In genomic region chr3:100603449-100603848, GRCh38 we compare ENCODE assay signal across 9 cellular contexts. TPM values are rescaled to one million over a fixed set of nuclear protein-coding genes. Genes with fewer than 3 reads are reported as not detected.
A peak's percentile ranks its signal among the peaks of the same experiment; 100 is the strongest.
DNase-seq lines count a peak whose midpoint lies in the region; ATAC-seq and TF ChIP-seq lines count a peak whose summit lies in the region.
"Had no signal": no experiment of that assay in that cellular context is flagged by ENCODE, and none has a peak within 500 bp of the region (broad histone marks: within the 10 kb centered on the region; RNA-seq: fewer than 3 reads in every experiment).

No MANE protein-coding gene starts in this region.

- TF ChIP-seq CTCF in CD4-positive, alpha-beta T cell (IDR thresholded peaks at IDR 0.05) = no peak
- TF ChIP-seq CTCF in psoas muscle (IDR thresholded peaks at IDR 0.05) = peak; percentile 9

- intact Hi-C loops in CD4-positive, alpha-beta T cell (cut with DNase I, micrococcal nuclease) = no loop called here
- intact Hi-C loops in psoas muscle (cut with DNase I) = loop anchor here in 1 of 2 donors (5.0 kb wide), 1 partner anchor 194 kb away; no protein-coding TSS in a partner anchor

- no peak overlapping the region for H3K27ac ChIP-seq in CD4-positive, alpha-beta T cell (ENCODE audit: low read depth, low read length)
- no peak overlapping the region for H3K27ac ChIP-seq in psoas muscle

- POLR2A ChIA-PET in CD4-positive, alpha-beta T cell (lab: Charles Lee) = interaction anchor here (1.4 kb wide), 1 partner anchor 106 kb away, joined by 7 read pairs; the partner anchor contains the start of gene TFG

- H3K9me3 ChIP-seq in CD4-positive, alpha-beta T cell (ENCODE audit: control insufficient read depth, low read length) = no peaks in the 10 kb centered on the region
- no peaks in the 10 kb centered on the region for H3K9me3 ChIP-seq in psoas muscle

- H3K27ac Mint-ChIP-seq in CD4-positive, alpha-beta T cell = no peak overlapping the region

- no peaks in the 10 kb centered on the region for H3K36me3 Mint-ChIP-seq in CD4-positive, alpha-beta T cell (ENCODE audit: low read depth)

- no peaks in the 10 kb centered on the region for H3K27me3 ChIP-seq in CD4-positive, alpha-beta T cell (ENCODE audit: control insufficient read depth, insufficient read depth, low read length)
- no peaks in the 10 kb centered on the region for H3K27me3 ChIP-seq in psoas muscle (ENCODE audit: insufficient read depth in 3 of 3, low read length in 2 of 3)

- no peak overlapping the region for H3K4me3 ChIP-seq in psoas muscle

- no peaks in the 10 kb centered on the region for H3K36me3 ChIP-seq in psoas muscle (ENCODE audit: insufficient read depth in 1 of 2, low read depth in 1 of 2)

- no peaks in the 10 kb centered on the region for H3K27me3 Mint-ChIP-seq in CD4-positive, alpha-beta T cell

- CTCF ChIA-PET in CD4-positive, alpha-beta T cell (lab: Charles Lee) = interaction anchor here (1.4 kb wide), 1 partner anchor 13 kb away, joined by 4 read pairs; no protein-coding TSS in a partner anchor

- H3K9me3 Mint-ChIP-seq in CD4-positive, alpha-beta T cell = peaks cover 7% of the 10 kb centered on the region

- DNase-seq in CD4-positive, alpha-beta T cell = no peak
- peak; percentile 61 for DNase-seq in SK-MEL-5 (ENCODE audit: low read depth, low spot score)
- DNase-seq in psoas muscle = no peak
- DNase-seq in NCI-H1092 (lab: John Stamatoyannopoulos, UW) = no peak
- no peak for DNase-seq in NCI-H2029 treated with DMSO at 0.1 percent for 48 hours (lab: John Stamatoyannopoulos, UW)

- no peaks in the 10 kb centered on the region for H3K4me1 ChIP-seq in psoas muscle

- no peak for ATAC-seq in CD4-positive, alpha-beta T cell (ENCODE audit: poor library complexity)
- ATAC-seq in GM18519 (IDR thresholded peaks at IDR 0.05; ENCODE audit: low FRiP score, unreplicated experiment) (peak; percentile 20), HG03135 (IDR thresholded peaks at IDR 0.05; ENCODE audit: unreplicated experiment) (peak; percentile 38), esophagus mucosa (peak; percentile 40), psoas muscle (no peak)

- H3K4me1 Mint-ChIP-seq in CD4-positive, alpha-beta T cell (ENCODE audit: low read depth) = peaks cover 38% of the 10 kb centered on the region

- 31 to 40% (median 38%) methylated on average over 5 of the region's 5 CpGs for WGBS in psoas muscle, 3 donors

- H3K4me3 Mint-ChIP-seq in CD4-positive, alpha-beta T cell = peak overlapping the region; percentile 20

- in situ Hi-C loops in SK-MEL-5 (cut with HindIII; ENCODE audit: low pct_unique_long_range_greater_than_20kb, low sequenced_read_pairs) = no loop called here

RNA-seq across cellular contexts. Expression of gene ADGRG7, which starts 6.0 kb away (rescaled TPM):
- total RNA-seq in CD4-positive, alpha-beta T cell = not detected
- total RNA-seq in SK-MEL-5 (2014; rRNA removed; shearing (Covaris generic)) = not detected in 2 replicates
- not detected in 2 replicates for polyA plus RNA-seq in SK-MEL-5 (2015; cell fraction: cytosol; rRNA removed)
- not detected in 2 replicates for polyA plus RNA-seq in SK-MEL-5 (2015; cell fraction: nucleus; rRNA removed)
- not detected for total RNA-seq in esophagus mucosa
- total RNA-seq in psoas muscle = under 1 TPM in 1 of 4 donors, not detected in 3; 0.22 TPM
- polyA plus RNA-seq in psoas muscle = under 1 TPM in 1 of 3 donors, not detected in 2; 0.04 TPM
- total RNA-seq: activated CD8-positive, alpha-beta memory T cell treated with anti-CD3 and anti-CD28 coated beads for 36 hours had no signal

Comparison
In these comparisons a context has a peak if more than half of its experiments do, and no peak if none do; other contexts are left out.
1. ATAC-seq: peak in GM18519 (single experiment), HG03135 (single experiment) and esophagus mucosa (single experiment); none in CD4-positive, alpha-beta T cell (single experiment) and psoas muscle (0 of 4).